ENCODE assay signal across 18 cellular contexts in genomic region chr17:66462010-66462409, GRCh38.
DNase-seq lines count a peak whose midpoint lies in the region; ATAC-seq, FAIRE-seq and TF ChIP-seq lines count a peak whose summit lies in the region.
"Had no signal": no experiment of that assay in that cellular context is flagged by ENCODE, and none has a peak within 500 bp of the region (broad histone marks: within the 10 kb centered on the region; RNA-seq: fewer than 3 reads in every experiment).

No MANE protein-coding gene starts in this region.

- H2AFZ ChIP-seq in endothelial cell of umbilical vein (ENCODE audit: low read depth, low read length), result no peak overlapping the region

- peaks cover 2% of the 10 kb centered on the region for H3K9me3 Mint-ChIP-seq in Calu3 (ENCODE audit: low read depth, unreplicated experiment)

- TF ChIP-seq CTCF in Calu3 (IDR thresholded peaks at IDR 0.05; ENCODE audit: unreplicated experiment) (no peak), endothelial cell of umbilical vein (IDR thresholded peaks at IDR 0.05; ENCODE audit: extremely low read depth in 1 of 2, insufficient read depth in 1 of 2, low read depth in 1 of 2, low read length in 2 of 2) (no peak), D721Med (IDR thresholded peaks at IDR 0.05; ENCODE audit: insufficient read depth, missing control alignments) (no peak), spleen (IDR thresholded peaks at IDR 0.05 in 8 of 11, conservative IDR thresholded peaks at IDR 0.05 in 3 of 11) (no peak)

- no peaks in the 10 kb centered on the region for H3K9me1 ChIP-seq in endothelial cell of umbilical vein (replicated peaks; ENCODE audit: control insufficient read depth, extremely low read depth, insufficient read depth, low read length)

- no peak overlapping the region for H3K4me3 Mint-ChIP-seq in Calu3 (ENCODE audit: low read depth, unreplicated experiment)
- H3K4me3 Mint-ChIP-seq: activated B cell treated with CpG ODN at 0.5 μM for 24 hours; activated CD8-positive, alpha-beta memory T cell treated with anti-CD3 and anti-CD28 coated beads, Interleukin-2, amount 10 ng/mL, durations not matched to agents 7 days and 5 days; neural crest cell had no signal

- peak overlapping the region; percentile 66 for H3K27ac Mint-ChIP-seq in Calu3 (ENCODE audit: unreplicated experiment)
- H3K27ac Mint-ChIP-seq: activated B cell treated with CpG ODN at 0.5 μM for 24 hours; activated CD8-positive, alpha-beta memory T cell treated with anti-CD3 and anti-CD28 coated beads, Interleukin-2, amount 10 ng/mL, durations not matched to agents 7 days and 5 days had no signal

- TF ChIP-seq POLR2A in endothelial cell of umbilical vein (IDR thresholded peaks at IDR 0.05; ENCODE audit: low read depth, low read length) (no peak), spleen (IDR thresholded peaks at IDR 0.05) (no peak)

- H3K36me3 ChIP-seq in endothelial cell of umbilical vein (ENCODE audit: control insufficient read depth in 2 of 2, extremely low read depth in 1 of 2, insufficient read depth in 2 of 2, low read length in 2 of 2) (no peaks in the 10 kb centered on the region), spleen (no peaks in the 10 kb centered on the region)
- H3K36me3 ChIP-seq: lower lobe of right lung had no signal

- CTCF ChIA-PET in Calu3 (lab: Charles Lee) (interaction anchor here (0.9 to 1.9 kb wide), 2 partner anchors 12 to 158 kb away, joined by 3 to 4 read pairs; no protein-coding TSS in a partner anchor), endothelial cell of umbilical vein (lab: Charles Lee) (interaction anchor here (1.6 kb wide), 1 partner anchor 105 kb away, joined by 4 read pairs; no protein-coding TSS in a partner anchor)

- dilution Hi-C loops in endothelial cell of umbilical vein (cut with MboI; ENCODE audit: extremely low pct_ligation_motif_present, low sequenced_read_pairs), result no loop called here

- H3K36me3 Mint-ChIP-seq in Calu3 (ENCODE audit: insufficient read depth, unreplicated experiment), result peaks cover 29% of the 10 kb centered on the region

- H3K27me3 ChIP-seq in endothelial cell of umbilical vein (ENCODE audit: control insufficient read depth in 2 of 2, insufficient read depth in 2 of 2, low read length in 2 of 2) (no peaks in the 10 kb centered on the region), spleen (replicated peaks in 1 of 7) (no peaks in the 10 kb centered on the region)

- no peak overlapping the region for H3K4me2 ChIP-seq in endothelial cell of umbilical vein (ENCODE audit: insufficient read depth, low read length)

- WGBS in spleen, 5 donors, result 60 to 73% (median 63%) methylated on average over 4 of the region's 4 CpGs

- FAIRE-seq in endothelial cell of umbilical vein (lab: Jason Lieb, UNC) (no peak), D721Med (lab: Jason Lieb, UNC) (no peak)
- FAIRE-seq: GM12878 had no signal

- DNase-seq in Calu3 (no peak), NOMO-1 treated with DMSO at 0.1 percent for 48 hours (lab: John Stamatoyannopoulos, UW; ENCODE audit: unreplicated experiment) (peak; percentile 58), endothelial cell of umbilical vein (ENCODE audit: low read depth, low spot score) (no peak), substantia nigra (lab: John Stamatoyannopoulos, UW) (peak in 7 of 49 donors; percentile 10 to 44 (median 26)), D721Med (ENCODE audit: insufficient read length, low spot score) (no peak), spleen (no peak)
- DNase-seq: activated B cell treated with CpG ODN at 0.5 μM for 24 hours; activated CD8-positive, alpha-beta memory T cell treated with anti-CD3 and anti-CD28 coated beads, Interleukin-2, amount 10 ng/mL, durations not matched to agents 7 days and 5 days; activated naive CD4-positive, alpha-beta T cell treated with Interleukin-2 at 50 U/mL for 16 hours; lower lobe of right lung; NCI-H1417 treated with DMSO at 0.1 percent for 48 hours; NCI-H226; OCI-M1; right cardiac atrium had no signal

- no peak overlapping the region for H3K4me3 ChIP-seq in endothelial cell of umbilical vein (replicated peaks in 1 of 3; ENCODE audit: insufficient read depth in 1 of 3, low read depth in 1 of 3, low read length in 3 of 3)
- H3K4me3 ChIP-seq in spleen, result no peak overlapping the region
- H3K4me3 ChIP-seq: GM12878, lower lobe of right lung had no signal

- H3K4me1 Mint-ChIP-seq in Calu3 (ENCODE audit: low read depth, unreplicated experiment), result peaks cover 52% of the 10 kb centered on the region

- H3K9me3 ChIP-seq in endothelial cell of umbilical vein (replicated peaks; ENCODE audit: control insufficient read depth, insufficient read depth, low read length) (no peaks in the 10 kb centered on the region), spleen (peaks cover 0 to 15% (median 8%) of the 10 kb centered on the region in 8 donors)
- H3K9me3 ChIP-seq: lower lobe of right lung had no signal

- no peaks in the 10 kb centered on the region for H3K27me3 Mint-ChIP-seq in Calu3 (ENCODE audit: unreplicated experiment)
- H3K27me3 Mint-ChIP-seq: activated CD8-positive, alpha-beta memory T cell treated with anti-CD3 and anti-CD28 coated beads, Interleukin-2, amount 10 ng/mL, durations not matched to agents 7 days and 5 days had no signal

- peaks cover 47% of the 10 kb centered on the region for H3K4me1 ChIP-seq in endothelial cell of umbilical vein (ENCODE audit: control insufficient read depth, extremely low read depth, insufficient read depth, low read length)
- H3K4me1 ChIP-seq in spleen, result peaks cover 10 to 71% (median 42%) of the 10 kb centered on the region in 6 donors

- BruUV-seq in Calu3 (replicated peaks; lab: Mats Ljungman, UMichigan) (no TSS peak), endothelial cell of umbilical vein (replicated peaks; lab: Mats Ljungman, UMichigan) (no TSS peak)

- POLR2A ChIA-PET in endothelial cell of umbilical vein (lab: Charles Lee), result interaction anchor here (0.7 kb wide), 1 partner anchor 23 kb away, joined by 3 read pairs; no protein-coding TSS in a partner anchor

- no peak for ATAC-seq in HG03520 (IDR thresholded peaks at IDR 0.05; ENCODE audit: unreplicated experiment)
- ATAC-seq: activated CD8-positive, alpha-beta memory T cell treated with anti-CD3 and anti-CD28 coated beads, Interleukin-2, amount 10 ng/mL, durations not matched to agents 7 days and 5 days; GM12878; HCT116; right cardiac atrium had no signal

- H3K9ac ChIP-seq in endothelial cell of umbilical vein (replicated peaks; ENCODE audit: extremely low read depth, insufficient read depth, low read length), result no peak overlapping the region

- no peaks in the 10 kb centered on the region for H4K20me1 ChIP-seq in endothelial cell of umbilical vein (replicated peaks; ENCODE audit: control insufficient read depth, extremely low read depth, insufficient read depth, low read length)

- H3K27ac ChIP-seq in endothelial cell of umbilical vein (ENCODE audit: insufficient read depth, low read depth, low read length) (peak overlapping the region; percentile 36), substantia nigra (ENCODE audit: low read depth, low read length, poor library complexity, severe bottlenecking) (peak overlapping the region; percentile 58), spleen (peak overlapping the region in 4 of 8 donors; percentile 13 to 79 (median 64))
- H3K27ac ChIP-seq: lower lobe of right lung had no signal

- peaks cover 13% of the 10 kb centered on the region for H3K79me2 ChIP-seq in endothelial cell of umbilical vein (ENCODE audit: control insufficient read depth, insufficient read depth, low read length)

- intact Hi-C loops in Calu3 (cut with micrococcal nuclease; ENCODE audit: unreplicated experiment) (loop anchor here (10.0 kb wide), 1 partner anchor 213 kb away; no protein-coding TSS in a partner anchor), endothelial cell of umbilical vein (cut with micrococcal nuclease) (no loop called here), spleen (cut with DNase I; ENCODE audit: low total_unique reads) (no loop called here)

TF ChIP-seq in endothelial cell of umbilical vein, 7 proteins besides CTCF, POLR2A, EP300 and RAD21:
- TF ChIP-seq MAX (IDR thresholded peaks at IDR 0.05; ENCODE audit: insufficient read depth, insufficient read length) (no peak), GATA2 (IDR thresholded peaks at IDR 0.05; ENCODE audit: insufficient read depth, insufficient read length, low read depth, low read length) (no peak), FOS (IDR thresholded peaks at IDR 0.05; ENCODE audit: borderline replicate concordance, insufficient read depth, low read length) (no peak), EZH2 (IDR thresholded peaks at IDR 0.05; ENCODE audit: borderline replicate concordance, low read depth, low read length, severe bottlenecking) (no peak), MYC (IDR thresholded peaks at IDR 0.05; ENCODE audit: low read depth, low read length) (no peak), POLR2AphosphoS5 (IDR thresholded peaks at IDR 0.05; ENCODE audit: insufficient read depth, low read depth, low read length) (no peak)
